Comparison of ENCODE assay signal across 8 cellular contexts in the genomic region with DNA sequence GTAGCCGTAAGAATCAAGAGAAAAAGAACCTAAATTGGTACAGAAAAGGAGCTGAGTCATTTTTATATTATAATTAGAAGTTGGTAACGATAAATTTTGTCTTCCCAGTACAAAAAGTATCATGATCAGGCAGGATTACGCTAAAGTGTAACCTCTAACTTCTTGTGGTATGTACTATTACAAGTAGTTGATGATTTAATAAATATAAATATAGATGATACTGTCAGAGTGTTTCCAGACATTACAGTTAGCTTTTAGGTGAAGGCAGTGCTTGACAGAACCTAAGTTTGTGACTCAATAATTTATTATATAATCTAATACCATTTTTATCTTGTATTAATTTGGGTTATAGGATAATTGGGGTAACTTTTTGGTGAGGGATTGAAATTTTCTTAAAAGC.
"Had no signal": no experiment of that assay in that cellular context is flagged by ENCODE, and none has a peak within 500 bp of the region (broad histone marks: within the 10 kb centered on the region; RNA-seq: fewer than 3 reads in every experiment).

No MANE protein-coding gene starts in this region.

- H3K27me3 Mint-ChIP-seq: IgD-negative memory B cell had no signal

- H3K27ac ChIP-seq: HL-60 had no signal

- H3K4me3 Mint-ChIP-seq: GM23338, H9, HFFc6 had no signal

- DNase-seq: H9, HCEC 1CT, HFFc6, KBM-7 had no signal

- H3K4me1 Mint-ChIP-seq: GM23338, H9 had no signal

- ATAC-seq: GM23338, HepG2 had no signal

- H3K27ac Mint-ChIP-seq: GM23338, H9, HFFc6, IgD-negative memory B cell had no signal

- H3K4me2 ChIP-seq: GM23338 had no signal

- H3K4me3 ChIP-seq: GM23338 had no signal

- H3K9me3 Mint-ChIP-seq: GM23338, H9, HFFc6, IgD-negative memory B cell had no signal

- H2AFZ ChIP-seq: GM23338 had no signal
